ENCODE assay signal across 16 cellular contexts in genomic region chr10:72803119-72803505, GRCh38.
A peak's percentile ranks its signal among the peaks of the same experiment; 100 is the strongest.
DNase-seq lines count a peak whose midpoint lies in the region; ATAC-seq and TF ChIP-seq lines count a peak whose summit lies in the region.
"Had no signal": no experiment of that assay in that cellular context is flagged by ENCODE, and none has a peak within 500 bp of the region (broad histone marks: within the 10 kb centered on the region; RNA-seq: fewer than 3 reads in every experiment).

No MANE protein-coding gene starts in this region.

- no peak overlapping the region for H3K27ac ChIP-seq in CD4-positive, CD25-positive, alpha-beta regulatory T cell (ENCODE audit: insufficient read depth, low read length, poor library complexity, severe bottlenecking)
- no peak overlapping the region for H3K27ac ChIP-seq in Karpas-422 (ENCODE audit: low read length)
- H3K27ac ChIP-seq in coronary artery, result peak overlapping the region; percentile 7 to 66
- peak overlapping the region; percentile 70 for H3K27ac ChIP-seq in osteoblast (ENCODE audit: low read depth, low read length)

- no peak overlapping the region for H3K9ac ChIP-seq in Karpas-422 (ENCODE audit: low read length)

- TF ChIP-seq CTCF in coronary artery (IDR thresholded peaks at IDR 0.05) (no peak), osteoblast (IDR thresholded peaks at IDR 0.05; ENCODE audit: extremely low read depth, low read depth, low read length) (no peak)

- no peaks in the 10 kb centered on the region for H3K9me3 ChIP-seq in CD4-positive, CD25-positive, alpha-beta regulatory T cell (ENCODE audit: control insufficient read depth in 2 of 2, low read length in 2 of 2)
- H3K9me3 ChIP-seq in Karpas-422 (ENCODE audit: low read length), result no peaks in the 10 kb centered on the region
- no peaks in the 10 kb centered on the region for H3K9me3 ChIP-seq in osteoblast (ENCODE audit: low read depth, low read length)
- H3K9me3 ChIP-seq: BE2C had no signal

- peak overlapping the region in 1 of 4 donors; percentile 16 for H3K4me3 Mint-ChIP-seq in CD4-positive, CD25-positive, alpha-beta regulatory T cell
- H3K4me3 Mint-ChIP-seq: activated naive CD8-positive, alpha-beta T cell treated with anti-CD3 and anti-CD28 coated beads for 36 hours had no signal

- no peak for ATAC-seq in CD4-positive, CD25-positive, alpha-beta regulatory T cell (ENCODE audit: low read depth in 2 of 2)

- peaks cover 3% of the 10 kb centered on the region for H3K36me3 Mint-ChIP-seq in CD4-positive, CD25-positive, alpha-beta regulatory T cell

- H3K4me2 ChIP-seq in Karpas-422 (ENCODE audit: low read depth, low read length, poor library complexity, severe bottlenecking), result peak overlapping the region; percentile 31
- H3K4me2 ChIP-seq in osteoblast (ENCODE audit: insufficient read depth, low read length), result peak overlapping the region; percentile 79

- H3K27me3 Mint-ChIP-seq in CD4-positive, CD25-positive, alpha-beta regulatory T cell, result no peaks in the 10 kb centered on the region
- H3K27me3 Mint-ChIP-seq: activated naive CD8-positive, alpha-beta T cell treated with anti-CD3 and anti-CD28 coated beads for 36 hours had no signal

- no peak overlapping the region for H3K4me3 ChIP-seq in CD4-positive, CD25-positive, alpha-beta regulatory T cell (ENCODE audit: low read depth, low read length)
- H3K4me3 ChIP-seq in Karpas-422 (ENCODE audit: low read length) (no peak overlapping the region), coronary artery (peak overlapping the region; percentile 26), osteoblast (ENCODE audit: insufficient read depth, low read length) (peak overlapping the region; percentile 60)

- H3K4me1 Mint-ChIP-seq in CD4-positive, CD25-positive, alpha-beta regulatory T cell, result peaks cover 18 to 43% (median 33%) of the 10 kb centered on the region in 4 donors

- H3K27ac Mint-ChIP-seq in CD4-positive, CD25-positive, alpha-beta regulatory T cell, result peak overlapping the region; percentile 82 to 89 (median 85)
- H3K27ac Mint-ChIP-seq: activated naive CD8-positive, alpha-beta T cell treated with anti-CD3 and anti-CD28 coated beads for 36 hours had no signal

- H2AFZ ChIP-seq in Karpas-422 (ENCODE audit: low read length), result 0 out of 2 replicates have a peak overlapping the region, but pooled peaks have one; percentile 44
- H2AFZ ChIP-seq in osteoblast (ENCODE audit: low read length), result peak overlapping the region; percentile 7

- no peaks in the 10 kb centered on the region for H4K20me1 ChIP-seq in Karpas-422 (ENCODE audit: insufficient read depth, low read depth, low read length)
- no peaks in the 10 kb centered on the region for H4K20me1 ChIP-seq in osteoblast (ENCODE audit: insufficient read depth, low read length)

- H3K36me3 ChIP-seq in CD4-positive, CD25-positive, alpha-beta regulatory T cell (ENCODE audit: control insufficient read depth, insufficient read depth, low read length), result no peaks in the 10 kb centered on the region
- H3K36me3 ChIP-seq in Karpas-422 (ENCODE audit: insufficient read depth, low read length) (no peaks in the 10 kb centered on the region), osteoblast (ENCODE audit: insufficient read depth, low read length) (no peaks in the 10 kb centered on the region)
- H3K36me3 ChIP-seq: BE2C had no signal

- H3K79me2 ChIP-seq in Karpas-422 (ENCODE audit: low read length) (peaks cover 10% of the 10 kb centered on the region; the same call in 1 of the 2 replicates), osteoblast (ENCODE audit: insufficient read depth, low read length) (peaks cover 19% of the 10 kb centered on the region)

- H3K4me1 ChIP-seq in CD4-positive, CD25-positive, alpha-beta regulatory T cell (ENCODE audit: control insufficient read depth, insufficient read depth, low read length, poor library complexity, severe bottlenecking), result peaks cover 17% of the 10 kb centered on the region
- H3K4me1 ChIP-seq in Karpas-422 (ENCODE audit: low read length) (peaks cover 16% of the 10 kb centered on the region), osteoblast (ENCODE audit: insufficient read depth, low read length) (peaks cover 20% of the 10 kb centered on the region)
- H3K4me1 ChIP-seq: BE2C had no signal

- DNase-seq in CD4-positive, CD25-positive, alpha-beta regulatory T cell, result no peak
- no peak for DNase-seq in Karpas-422
- no peak for DNase-seq in coronary artery (ENCODE audit: low spot score)
- no peak for DNase-seq in osteoblast (ENCODE audit: insufficient read length, low spot score, missing footprints)
- no peak for DNase-seq in activated CD4-positive, alpha-beta T cell treated with anti-CD3 and anti-CD28 coated beads, Interleukin-2, amount 50 U/mL, for 4 hours
- DNase-seq in stimulated activated CD4-positive, alpha-beta T cell treated with anti-CD3 and anti-CD28 coated beads, Interleukin-2, amount 100 ng/mL, for 48 hours, result no peak
- no peak for DNase-seq in NCI-H69 (lab: John Stamatoyannopoulos, UW)
- no peak for DNase-seq in NCI-H2227 (lab: John Stamatoyannopoulos, UW; ENCODE audit: unreplicated experiment)
- DNase-seq: activated naive CD8-positive, alpha-beta T cell treated with anti-CD3 and anti-CD28 coated beads for 36 hours; activated T-cell treated with anti-CD3 and anti-CD28 coated beads, Interleukin-2, amount 50 U/mL, for 1 hour; BE2C; cerebellar nuclear complex; KG1; posterior cingulate gyrus; SHP77 treated with DMSO at 0.1 percent for 48 hours; substantia nigra had no signal

- no peaks in the 10 kb centered on the region for H3K9me3 Mint-ChIP-seq in CD4-positive, CD25-positive, alpha-beta regulatory T cell
- H3K9me3 Mint-ChIP-seq: activated naive CD8-positive, alpha-beta T cell treated with anti-CD3 and anti-CD28 coated beads for 36 hours had no signal

- no peaks in the 10 kb centered on the region for H3K9me2 ChIP-seq in Karpas-422 (replicated peaks; ENCODE audit: insufficient read depth, low read length)

- H3K27me3 ChIP-seq in CD4-positive, CD25-positive, alpha-beta regulatory T cell (ENCODE audit: control insufficient read depth, insufficient read depth, low read length), result no peaks in the 10 kb centered on the region
- H3K27me3 ChIP-seq in Karpas-422 (ENCODE audit: low read length) (no peaks in the 10 kb centered on the region), osteoblast (ENCODE audit: insufficient read depth, low read length) (no peaks in the 10 kb centered on the region)
- H3K27me3 ChIP-seq: BE2C had no signal

Comparison
In these comparisons a context has a peak if more than half of its experiments do, and no peak if none do; other contexts are left out.
1. H3K27ac ChIP-seq: peak in coronary artery (2 of 2) and osteoblast (single experiment); none in CD4-positive, CD25-positive, alpha-beta regulatory T cell (single experiment) and Karpas-422 (single experiment).
2. H3K4me3 ChIP-seq: peak in coronary artery (single experiment) and osteoblast (single experiment); none in CD4-positive, CD25-positive, alpha-beta regulatory T cell (single experiment) and Karpas-422 (single experiment).